ENCODE assay signal across 21 cellular contexts in the genomic region with DNA sequence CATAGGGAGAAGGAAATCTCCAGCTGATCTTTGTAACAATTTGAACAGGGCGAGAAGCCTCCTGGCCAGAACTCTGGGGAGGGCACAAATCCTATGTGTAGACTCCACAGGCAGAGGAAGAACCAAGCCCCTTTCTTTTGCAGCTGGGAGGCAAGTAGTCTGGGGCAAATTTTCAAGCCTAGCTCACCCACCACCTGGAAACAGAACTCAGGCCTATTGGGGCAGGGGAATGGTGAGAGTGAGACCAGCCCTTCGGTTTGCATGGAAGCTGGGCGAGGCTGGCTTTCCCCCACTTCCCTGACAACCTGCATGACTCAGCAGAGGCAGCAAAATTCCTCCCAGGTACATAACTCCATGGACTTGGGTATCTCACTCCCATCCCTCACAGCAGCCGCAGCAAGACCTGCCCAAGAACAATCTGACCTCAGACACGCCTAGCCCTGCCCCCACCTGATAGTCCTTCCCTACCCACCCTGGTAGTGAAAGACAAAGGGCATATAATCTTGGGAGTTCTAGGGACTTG.
"Had no signal": no experiment of that assay in that cellular context is flagged by ENCODE, and none has a peak within 500 bp of the region (broad histone marks: within the 10 kb centered on the region; RNA-seq: fewer than 3 reads in every experiment).

No MANE protein-coding gene starts in this region.

- H3K4me1 ChIP-seq: adrenal gland, parathyroid adenoma, right lobe of liver, thyroid gland had no signal

- H3K27ac Mint-ChIP-seq: dendritic cell treated with granulocyte-macrophage colony-stimulating factor and Interleukin-4, amounts not matched to agents 40 ng/mL and 50 ng/mL, for 4 days; natural killer cell; T-helper 1 cell treated with Interleukin-12 subunit alpha and Interleukin-12 subunit beta and Interleukin-4 antibody, amounts not matched to agents 30 μg/mL and 1 μg/mL, for 36 hours had no signal

- H3K36me3 ChIP-seq: adrenal gland, right lobe of liver, thyroid gland had no signal

- ATAC-seq: activated naive CD4-positive, alpha-beta T cell treated with anti-CD3 and anti-CD28 coated beads, Interleukin-2, amount 50 U/mL, for 72 hours; natural killer cell; right lobe of liver had no signal

- H3K27ac ChIP-seq: adrenal gland, parathyroid adenoma, right lobe of liver, thyroid gland had no signal

- H3K79me2 ChIP-seq: parathyroid adenoma had no signal

- H3K9ac ChIP-seq: parathyroid adenoma had no signal

- H3K4me3 ChIP-seq: adrenal gland, right lobe of liver, thyroid gland had no signal

- H3K27me3 ChIP-seq: adrenal gland, right lobe of liver, thyroid gland had no signal

- DNase-seq: activated CD4-positive, alpha-beta T cell treated with anti-CD3 and anti-CD28 coated beads, Interleukin-2, amount 50 U/mL, for 1 hour; activated CD4-positive, CD25-positive, alpha-beta regulatory T cell treated with anti-CD3 and anti-CD28 coated beads, Interleukin-2, amount 50 U/mL, for 72 hours; activated gamma-delta T cell; adrenal gland; effector CD8-positive, alpha-beta T cell; foreskin fibroblast; hippocampal formation; kidney glomerular epithelial cell; mesenchymal stem cell; natural killer cell; right lobe of liver; small intestine; stimulated activated CD4-positive, alpha-beta T cell treated with anti-CD3 and anti-CD28 coated beads, Interleukin-15, amount 100 ng/mL, for 24 hours; stimulated activated CD4-positive, alpha-beta T cell treated with anti-CD3 and anti-CD28 coated beads, Interleukin-2, amount 100 ng/mL, for 48 hours; thyroid gland had no signal

- H2AFZ ChIP-seq: parathyroid adenoma had no signal

- H3K9me3 ChIP-seq: adrenal gland, right lobe of liver, thyroid gland had no signal

- H3K4me3 Mint-ChIP-seq: dendritic cell treated with granulocyte-macrophage colony-stimulating factor and Interleukin-4, amounts not matched to agents 40 ng/mL and 50 ng/mL, for 4 days; natural killer cell; T-helper 1 cell treated with Interleukin-12 subunit alpha and Interleukin-12 subunit beta and Interleukin-4 antibody, amounts not matched to agents 30 μg/mL and 1 μg/mL, for 36 hours had no signal

- H3K4me1 Mint-ChIP-seq: natural killer cell had no signal

- FAIRE-seq: astrocyte, endothelial cell of umbilical vein, small intestine had no signal

- H3K36me3 Mint-ChIP-seq: activated naive CD4-positive, alpha-beta T cell treated with anti-CD3 and anti-CD28 coated beads, Interleukin-2, amount 50 U/mL, for 72 hours had no signal

- H3K27me3 Mint-ChIP-seq: dendritic cell treated with granulocyte-macrophage colony-stimulating factor and Interleukin-4, amounts not matched to agents 40 ng/mL and 50 ng/mL, for 4 days had no signal
